ENCODE assay signal across 21 cellular contexts in genomic region chr6:8269856-8270454, GRCh38.
DNase-seq lines count a peak whose midpoint lies in the region; TF ChIP-seq lines count a peak whose summit lies in the region.
"Had no signal": no experiment of that assay in that cellular context is flagged by ENCODE, and none has a peak within 500 bp of the region (broad histone marks: within the 10 kb centered on the region; RNA-seq: fewer than 3 reads in every experiment).

No MANE protein-coding gene starts in this region.

- peak; percentile 70 for DNase-seq in H4 (ENCODE audit: low spot score)
- DNase-seq in SJCRH30, result peak; percentile 49 to 75
- DNase-seq in fibroblast of villous mesenchyme (ENCODE audit: low read depth), result peak; percentile 17
- peak; percentile 15 for DNase-seq in renal cortical epithelial cell (ENCODE audit: low read depth)
- DNase-seq in right atrium auricular region (ENCODE audit: low spot score), result no peak
- DNase-seq in ascending aorta (ENCODE audit: low spot score in 2 of 2), result no peak
- no peak for DNase-seq in NCI-H446 (lab: John Stamatoyannopoulos, UW)
- DNase-seq: DMS53; GF-D8; H7; MM.1S; NCI-H1048; NCI-H1417 treated with DMSO at 0.1 percent for 48 hours; NCI-H187; NCI-H2107; NCI-H510A; NCI-H774; NK-92 treated with Interleukin-12 subunit alpha and Interleukin-12 subunit beta, amount 100 ng/mL, for 24 hours; OCI-M1 had no signal

- H3K36me3 ChIP-seq in SJCRH30 (no peaks in the 10 kb centered on the region), right atrium auricular region (no peaks in the 10 kb centered on the region), ascending aorta (no peaks in the 10 kb centered on the region)
- H3K36me3 ChIP-seq: SJSA1 had no signal

- intact Hi-C loops in ascending aorta (cut with DNase I), result no loop called here

- peaks cover 9% of the 10 kb centered on the region for H3K4me1 ChIP-seq in SJCRH30
- no peaks in the 10 kb centered on the region for H3K4me1 ChIP-seq in right atrium auricular region
- H3K4me1 ChIP-seq in ascending aorta, result no peaks in the 10 kb centered on the region
- H3K4me1 ChIP-seq: SJSA1 had no signal

- H3K9me3 ChIP-seq in SJCRH30 (replicated peaks), result no peaks in the 10 kb centered on the region
- H3K9me3 ChIP-seq in right atrium auricular region, result peaks cover 0 to 6% of the 10 kb centered on the region in 2 donors
- H3K9me3 ChIP-seq in ascending aorta, result no peaks in the 10 kb centered on the region
- H3K9me3 ChIP-seq: SJSA1 had no signal

- no peak overlapping the region for H3K27ac ChIP-seq in SJCRH30
- H3K27ac ChIP-seq in right atrium auricular region, result no peak overlapping the region
- H3K27ac ChIP-seq in ascending aorta, result no peak overlapping the region
- H3K27ac ChIP-seq: C4-2B, SJSA1 had no signal

- H3K27me3 ChIP-seq in SJCRH30, result no peaks in the 10 kb centered on the region
- no peaks in the 10 kb centered on the region for H3K27me3 ChIP-seq in right atrium auricular region
- H3K27me3 ChIP-seq in ascending aorta, result no peaks in the 10 kb centered on the region
- H3K27me3 ChIP-seq: SJSA1 had no signal

- no peak overlapping the region for H3K4me3 ChIP-seq in SJCRH30
- no peak overlapping the region for H3K4me3 ChIP-seq in fibroblast of villous mesenchyme (ENCODE audit: low read depth, low read length)
- no peak overlapping the region for H3K4me3 ChIP-seq in right atrium auricular region
- H3K4me3 ChIP-seq in ascending aorta, result no peak overlapping the region
- H3K4me3 ChIP-seq: SJSA1 had no signal

- no peak for TF ChIP-seq CTCF in fibroblast of villous mesenchyme (IDR thresholded peaks at IDR 0.05; ENCODE audit: insufficient read depth, low read depth, low read length)
- no peak for TF ChIP-seq CTCF in right atrium auricular region (IDR thresholded peaks at IDR 0.05)
- TF ChIP-seq CTCF in ascending aorta (IDR thresholded peaks at IDR 0.05), result no peak

Comparison
In these comparisons a context has a peak if more than half of its experiments do, and no peak if none do; other contexts are left out.
1. DNase-seq: peak in H4 (single experiment), SJCRH30 (2 of 2), fibroblast of villous mesenchyme (single experiment) and renal cortical epithelial cell (single experiment); none in right atrium auricular region (single experiment), ascending aorta (0 of 2) and NCI-H446 (0 of 2).